ENCODE assay signal across 8 cellular contexts in the genomic region with DNA sequence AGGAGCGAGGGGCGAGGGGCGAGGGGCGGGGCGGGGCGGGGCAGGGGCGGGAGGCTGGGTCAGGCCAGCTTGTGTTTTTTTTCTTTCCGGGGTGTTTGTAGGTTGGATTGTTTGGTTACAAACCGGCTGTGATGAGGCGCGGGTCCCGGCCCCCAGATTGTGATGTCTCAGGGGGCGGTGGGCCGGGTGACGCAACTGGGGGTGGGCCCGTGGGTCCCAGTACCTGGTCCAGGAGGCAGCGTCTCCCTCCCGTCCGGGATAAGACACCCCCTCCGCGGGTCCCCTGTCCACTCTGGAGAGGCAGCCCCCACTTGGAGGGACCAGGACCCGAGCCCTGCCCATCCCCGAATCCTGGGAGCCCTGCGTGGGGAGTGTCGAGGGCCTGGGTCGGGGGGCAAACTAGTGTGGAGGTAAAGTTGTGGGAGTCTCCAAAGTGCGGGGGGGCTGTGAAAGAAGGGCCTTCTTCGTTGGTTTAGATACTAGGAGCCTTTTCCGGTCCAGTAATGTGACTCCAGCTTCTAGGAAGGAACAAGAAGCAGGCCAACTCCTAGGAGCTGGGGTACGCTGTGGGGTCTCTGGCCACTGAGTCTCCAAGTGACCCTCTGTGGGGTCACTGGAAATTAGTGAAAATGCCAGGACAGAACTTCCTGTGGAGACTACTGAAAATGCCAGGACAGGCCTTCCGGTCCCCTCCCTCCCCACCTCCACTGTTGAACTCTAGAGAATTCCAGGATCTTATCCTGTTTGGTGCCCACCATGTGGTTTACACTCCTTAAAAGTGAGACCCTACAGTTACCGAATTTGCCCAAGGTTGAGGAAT. TPM values are rescaled to one million over a fixed set of nuclear protein-coding genes. Genes with fewer than 3 reads are reported as not detected.
DNase-seq lines count a peak whose midpoint lies in the region; ATAC-seq and TF ChIP-seq lines count a peak whose summit lies in the region.

No MANE protein-coding gene starts in this region.

- peak overlapping the region; percentile 55 for H3K4me3 Mint-ChIP-seq in activated CD4-positive, alpha-beta T cell treated with anti-CD3 and anti-CD28 coated beads, Interleukin-2, amount 10 ng/mL, durations not matched to agents 7 days and 5 days
- H3K4me3 Mint-ChIP-seq in WTC11 = peak overlapping the region; percentile 69
- peak overlapping the region; percentile 61 to 76 for H3K4me3 Mint-ChIP-seq in stimulated activated naive CD8-positive, alpha-beta T cell treated with anti-CD3 and anti-CD28 coated beads, Interleukin-15, amount 100 ng/mL, for 72 hours

- intact Hi-C loops in right cardiac atrium (cut with DNase I) = loop anchor here in 1 of 4 donors (10.0 kb wide), 1 partner anchor 95 kb away; no protein-coding TSS in a partner anchor

- peaks cover 13% of the 10 kb centered on the region for H3K4me1 Mint-ChIP-seq in activated CD4-positive, alpha-beta T cell treated with anti-CD3 and anti-CD28 coated beads, Interleukin-2, amount 10 ng/mL, durations not matched to agents 7 days and 5 days
- H3K4me1 Mint-ChIP-seq in WTC11 = peaks cover 19% of the 10 kb centered on the region
- H3K4me1 Mint-ChIP-seq in stimulated activated naive CD8-positive, alpha-beta T cell treated with anti-CD3 and anti-CD28 coated beads, Interleukin-15, amount 100 ng/mL, for 72 hours = peaks cover 17% of the 10 kb centered on the region

- H3K27ac ChIP-seq in right cardiac atrium (ENCODE audit: low read length) = peak overlapping the region; percentile 7

- peak overlapping the region; percentile 58 for H3K4me3 ChIP-seq in right cardiac atrium (ENCODE audit: low read length)

- CTCF ChIA-PET in activated CD4-positive, alpha-beta T cell treated with anti-CD3 and anti-CD28 coated beads, Interleukin-2, amount 10 ng/mL, durations not matched to agents 7 days and 5 days (lab: Charles Lee) = interaction anchor here (0.7 kb wide), 1 partner anchor 16 kb away, joined by 4 read pairs; no protein-coding TSS in a partner anchor
- CTCF ChIA-PET in WTC11 (lab: Charles Lee) = interaction anchor here (0.6 to 1.6 kb wide), 7 partner anchors 16 to 1191 kb away, joined by 3 to 10 read pairs (median 3); partner anchors contain the start of gene SERPINA4

- POLR2A ChIA-PET in activated CD4-positive, alpha-beta T cell treated with anti-CD3 and anti-CD28 coated beads, Interleukin-2, amount 10 ng/mL, durations not matched to agents 7 days and 5 days (lab: Charles Lee) = no interaction called here
- POLR2A ChIA-PET in WTC11 (lab: Charles Lee) = no interaction called here

- 24% methylated on average over 32 of the region's 32 CpGs for WGBS in right cardiac atrium

- H3K27ac Mint-ChIP-seq in activated CD4-positive, alpha-beta T cell treated with anti-CD3 and anti-CD28 coated beads, Interleukin-2, amount 10 ng/mL, durations not matched to agents 7 days and 5 days = no peak overlapping the region
- H3K27ac Mint-ChIP-seq in WTC11 = no peak overlapping the region
- H3K27ac Mint-ChIP-seq in stimulated activated naive CD8-positive, alpha-beta T cell treated with anti-CD3 and anti-CD28 coated beads, Interleukin-15, amount 100 ng/mL, for 72 hours = no peak overlapping the region

- no peak for DNase-seq in activated CD4-positive, alpha-beta T cell treated with anti-CD3 and anti-CD28 coated beads, Interleukin-2, amount 10 ng/mL, durations not matched to agents 7 days and 5 days
- DNase-seq in activated CD4-positive, alpha-beta T cell treated with anti-CD3 and anti-CD28 coated beads for 48 hours = no peak
- DNase-seq in WTC11 (ENCODE audit: low spot score) = peak; percentile 21
- peak; percentile 31 to 77 (median 61) for DNase-seq in right cardiac atrium
- DNase-seq in stimulated activated naive CD8-positive, alpha-beta T cell treated with anti-CD3 and anti-CD28 coated beads, Interleukin-15, amount 100 ng/mL, for 72 hours = no peak
- DNase-seq in stimulated activated naive CD4-positive, alpha-beta T cell treated with Interleukin-2 at 50 U/mL for 16 hours (lab: John Stamatoyannopoulos, UW) = no peak

- H3K27me3 Mint-ChIP-seq in activated CD4-positive, alpha-beta T cell treated with anti-CD3 and anti-CD28 coated beads, Interleukin-2, amount 10 ng/mL, durations not matched to agents 7 days and 5 days = peaks cover 49% of the 10 kb centered on the region
- H3K27me3 Mint-ChIP-seq in WTC11 (ENCODE audit: low read depth) = peaks cover 39% of the 10 kb centered on the region
- H3K27me3 Mint-ChIP-seq in stimulated activated naive CD8-positive, alpha-beta T cell treated with anti-CD3 and anti-CD28 coated beads, Interleukin-15, amount 100 ng/mL, for 72 hours = peaks cover 65% of the 10 kb centered on the region

- no peak for TF ChIP-seq CTCF in WTC11 (IDR thresholded peaks at IDR 0.05)

- no peaks in the 10 kb centered on the region for H3K9me3 ChIP-seq in right cardiac atrium (ENCODE audit: control insufficient read depth, low read length)

- H3K36me3 Mint-ChIP-seq in activated CD4-positive, alpha-beta T cell treated with anti-CD3 and anti-CD28 coated beads, Interleukin-2, amount 10 ng/mL, durations not matched to agents 7 days and 5 days (ENCODE audit: low read depth) = no peaks in the 10 kb centered on the region
- no peaks in the 10 kb centered on the region for H3K36me3 Mint-ChIP-seq in WTC11

- no peaks in the 10 kb centered on the region for H3K4me1 ChIP-seq in right cardiac atrium (ENCODE audit: control insufficient read depth, insufficient read depth, low read length)

- H3K9me3 Mint-ChIP-seq in activated CD4-positive, alpha-beta T cell treated with anti-CD3 and anti-CD28 coated beads, Interleukin-2, amount 10 ng/mL, durations not matched to agents 7 days and 5 days = no peaks in the 10 kb centered on the region
- no peaks in the 10 kb centered on the region for H3K9me3 Mint-ChIP-seq in WTC11
- no peaks in the 10 kb centered on the region for H3K9me3 Mint-ChIP-seq in stimulated activated naive CD8-positive, alpha-beta T cell treated with anti-CD3 and anti-CD28 coated beads, Interleukin-15, amount 100 ng/mL, for 72 hours

- ATAC-seq in WTC11 (peak; percentile 32; the same call in 1 of the 2 replicates), right cardiac atrium (peak; percentile 4 to 6), GM19397 (IDR thresholded peaks at IDR 0.05; ENCODE audit: unreplicated experiment) (no peak), HG02642 (IDR thresholded peaks at IDR 0.05; ENCODE audit: poor library complexity, unreplicated experiment) (no peak)
- peak; percentile 31 for ATAC-seq in stimulated activated naive CD8-positive, alpha-beta T cell treated with anti-CD3 and anti-CD28 coated beads, Interleukin-15, amount 100 ng/mL, for 72 hours

- H3K27me3 ChIP-seq in right cardiac atrium (ENCODE audit: control insufficient read depth, insufficient read depth) = no peaks in the 10 kb centered on the region

TF ChIP-seq in WTC11, 78 proteins besides CTCF, POLR2A, EP300 and RAD21:
- TF ChIP-seq EMX1 (CRISPR knock-in tag; IDR thresholded peaks at IDR 0.05) = no peak
- TF ChIP-seq IRF1 (CRISPR knock-in tag; IDR thresholded peaks at IDR 0.05) = no peak
- TF ChIP-seq NFE2L1 (CRISPR knock-in tag; IDR thresholded peaks at IDR 0.05) = no peak
- TF ChIP-seq ZBTB21 (CRISPR knock-in tag; IDR thresholded peaks at IDR 0.05; ENCODE audit: borderline replicate concordance) = no peak
- TF ChIP-seq, protein P1, sequence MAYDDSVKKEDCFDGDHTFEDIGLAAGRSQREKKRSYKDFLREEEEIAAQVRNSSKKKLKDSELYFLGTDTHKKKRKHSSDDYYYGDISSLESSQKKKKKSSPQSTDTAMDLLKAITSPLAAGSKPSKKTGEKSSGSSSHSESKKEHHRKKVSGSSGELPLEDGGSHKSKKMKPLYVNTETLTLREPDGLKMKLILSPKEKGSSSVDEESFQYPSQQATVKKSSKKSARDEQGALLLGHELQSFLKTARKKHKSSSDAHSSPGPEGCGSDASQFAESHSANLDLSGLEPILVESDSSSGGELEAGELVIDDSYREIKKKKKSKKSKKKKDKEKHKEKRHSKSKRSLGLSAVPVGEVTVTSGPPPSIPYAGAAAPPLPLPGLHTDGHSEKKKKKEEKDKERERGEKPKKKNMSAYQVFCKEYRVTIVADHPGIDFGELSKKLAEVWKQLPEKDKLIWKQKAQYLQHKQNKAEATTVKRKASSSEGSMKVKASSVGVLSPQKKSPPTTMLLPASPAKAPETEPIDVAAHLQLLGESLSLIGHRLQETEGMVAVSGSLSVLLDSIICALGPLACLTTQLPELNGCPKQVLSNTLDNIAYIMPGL (CRISPR knock-in tag; IDR thresholded peaks at IDR 0.05) = 0 out of 2 replicates have a peak, but pooled peaks have one; percentile 3
- TF ChIP-seq, protein P2, sequence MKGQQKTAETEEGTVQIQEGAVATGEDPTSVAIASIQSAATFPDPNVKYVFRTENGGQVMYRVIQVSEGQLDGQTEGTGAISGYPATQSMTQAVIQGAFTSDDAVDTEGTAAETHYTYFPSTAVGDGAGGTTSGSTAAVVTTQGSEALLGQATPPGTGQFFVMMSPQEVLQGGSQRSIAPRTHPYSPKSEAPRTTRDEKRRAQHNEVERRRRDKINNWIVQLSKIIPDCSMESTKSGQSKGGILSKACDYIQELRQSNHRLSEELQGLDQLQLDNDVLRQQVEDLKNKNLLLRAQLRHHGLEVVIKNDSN (CRISPR knock-in tag; IDR thresholded peaks at IDR 0.05) = no peak

RNA-seq across cellular contexts. Expression of gene CLMN, which starts 0.6 kb away (rescaled TPM):
- under 1 TPM; 0.42 to 0.94 TPM for total RNA-seq in activated CD4-positive, alpha-beta T cell treated with anti-CD3 and anti-CD28 coated beads, Interleukin-2, amount 10 ng/mL, durations not matched to agents 7 days and 5 days
- total RNA-seq in WTC11 (2021) (10.4 to 12.2 TPM (median 10.8 TPM) in 3 replicates), right cardiac atrium (1 to 10 TPM; 6.4 to 9.1 (median 7.4) TPM)
- 3.1 TPM for polyA plus RNA-seq in right cardiac atrium

Comparison
In these comparisons a context has a peak if more than half of its experiments do, and no peak if none do; other contexts are left out.
1. DNase-seq: peak in WTC11 (single experiment) and right cardiac atrium (3 of 3); none in activated CD4-positive, alpha-beta T cell treated with anti-CD3 and anti-CD28 coated beads, Interleukin-2, amount 10 ng/mL, durations not matched to agents 7 days and 5 days (single experiment), activated CD4-positive, alpha-beta T cell treated with anti-CD3 and anti-CD28 coated beads for 48 hours (single experiment), stimulated activated naive CD8-positive, alpha-beta T cell treated with anti-CD3 and anti-CD28 coated beads, Interleukin-15, amount 100 ng/mL, for 72 hours (0 of 2) and stimulated activated naive CD4-positive, alpha-beta T cell treated with Interleukin-2 at 50 U/mL for 16 hours (single experiment).
2. ATAC-seq: peak in WTC11 (single experiment), right cardiac atrium (2 of 2) and stimulated activated naive CD8-positive, alpha-beta T cell treated with anti-CD3 and anti-CD28 coated beads, Interleukin-15, amount 100 ng/mL, for 72 hours (single experiment); none in GM19397 (single experiment) and HG02642 (single experiment).
3. Peak in every context shown above with its lines, with median percentiles within 50 percentile points of each other: H3K4me3 Mint-ChIP-seq.